ENCODE assay signal across 1 cellular context in genomic region chr14:99549684-99550083, GRCh38.
TF ChIP-seq lines count a peak whose summit lies in the region.

No MANE protein-coding gene starts in this region.

TF ChIP-seq in HepG2, 621 proteins besides CTCF, POLR2A, EP300 and RAD21 (continued from another document and continues in another):
- TF ChIP-seq SIX1 (CRISPR knock-in tag; IDR thresholded peaks at IDR 0.05; ENCODE audit: borderline replicate concordance) (no peak), TEF (CRISPR knock-in tag; IDR thresholded peaks at IDR 0.05) (no peak), TFDP1 (CRISPR knock-in tag; IDR thresholded peaks at IDR 0.05; ENCODE audit: borderline replicate concordance) (no peak), ZNF513 (CRISPR knock-in tag; conservative IDR thresholded peaks at IDR 0.05) (no peak), ZNF850 (CRISPR knock-in tag; conservative IDR thresholded peaks at IDR 0.05) (no peak), ZSCAN30 (CRISPR knock-in tag; IDR thresholded peaks at IDR 0.05) (no peak), PCBP1 (IDR thresholded peaks at IDR 0.05; ENCODE audit: borderline replicate concordance, low read depth, low read length) (no peak), PITX1 (CRISPR knock-in tag; IDR thresholded peaks at IDR 0.05) (no peak), ZKSCAN5 (CRISPR knock-in tag; IDR thresholded peaks at IDR 0.05) (no peak), ZSCAN29 (CRISPR knock-in tag; conservative IDR thresholded peaks at IDR 0.05) (no peak), NR2C2 (CRISPR knock-in tag; IDR thresholded peaks at IDR 0.05; ENCODE audit: borderline replicate concordance) (no peak), HCFC1 (IDR thresholded peaks at IDR 0.05; ENCODE audit: low read depth, low read length) (no peak), SRSF4 (IDR thresholded peaks at IDR 0.05; ENCODE audit: low read depth, low read length, poor library complexity, severe bottlenecking) (no peak), HNRNPH1 (optimal IDR thresholded peaks at IDR 0.05; ENCODE audit: low read depth, low read length) (no peak), ZBTB33 (CRISPR knock-in tag; IDR thresholded peaks at IDR 0.05) (peak; percentile 64; the same call in 1 of the 2 replicates), KDM5A (IDR thresholded peaks at IDR 0.05; ENCODE audit: borderline replicate concordance, low read length) (no peak), GATAD1 (CRISPR knock-in tag; IDR thresholded peaks at IDR 0.05) (no peak), ZBTB49 (CRISPR knock-in tag; IDR thresholded peaks at IDR 0.05; ENCODE audit: borderline replicate concordance) (no peak), MZF1 (CRISPR knock-in tag; IDR thresholded peaks at IDR 0.05; ENCODE audit: borderline replicate concordance) (no peak), MAFF (IDR thresholded peaks at IDR 0.05; ENCODE audit: low read depth, low read length) (no peak), ZNF383 (CRISPR knock-in tag; IDR thresholded peaks at IDR 0.05; ENCODE audit: borderline replicate concordance) (no peak), SRF (IDR thresholded peaks at IDR 0.05; ENCODE audit: low read depth, low read length) (no peak), RARA (CRISPR knock-in tag; IDR thresholded peaks at IDR 0.05) (peak; percentile 44; the same call in 1 of the 2 replicates), ZNF329 (CRISPR knock-in tag; IDR thresholded peaks at IDR 0.05; ENCODE audit: low read depth) (no peak), ZBTB46 (CRISPR knock-in tag; IDR thresholded peaks at IDR 0.05; ENCODE audit: borderline replicate concordance) (no peak), SIX4 (CRISPR knock-in tag; IDR thresholded peaks at IDR 0.05) (no peak), ARID2 (CRISPR knock-in tag; IDR thresholded peaks at IDR 0.05; ENCODE audit: borderline replicate concordance) (no peak), NFE2L1 (CRISPR knock-in tag; IDR thresholded peaks at IDR 0.05; ENCODE audit: borderline replicate concordance) (no peak), RNF2 (conservative IDR thresholded peaks at IDR 0.05; ENCODE audit: low read depth) (no peak), NFE2 (CRISPR knock-in tag; IDR thresholded peaks at IDR 0.05) (no peak), ZBTB7A (CRISPR knock-in tag; IDR thresholded peaks at IDR 0.05) (no peak), RXRB (CRISPR knock-in tag; IDR thresholded peaks at IDR 0.05; ENCODE audit: borderline replicate concordance) (peak; percentile 61; the same call in 1 of the 2 replicates), SNAPC5 (CRISPR knock-in tag; IDR thresholded peaks at IDR 0.05; ENCODE audit: borderline replicate concordance) (no peak), ZNF672 (CRISPR knock-in tag; IDR thresholded peaks at IDR 0.05) (no peak), PATZ1 (CRISPR knock-in tag; IDR thresholded peaks at IDR 0.05) (peak; percentile 54; the same call in 1 of the 2 replicates), SRY (CRISPR knock-in tag; IDR thresholded peaks at IDR 0.05) (no peak), NR3C1 (CRISPR knock-in tag; IDR thresholded peaks at IDR 0.05) (no peak), BHLHE40 (IDR thresholded peaks at IDR 0.05; ENCODE audit: low read length) (no peak), AGO1 (IDR thresholded peaks at IDR 0.05; ENCODE audit: low read depth, low read length, poor library complexity, severe bottlenecking) (no peak), HNRNPLL (IDR thresholded peaks at IDR 0.05; ENCODE audit: low read depth, low read length, poor library complexity, severe bottlenecking) (no peak), ZNF124 (CRISPR knock-in tag; IDR thresholded peaks at IDR 0.05) (no peak), POGZ (CRISPR knock-in tag; IDR thresholded peaks at IDR 0.05) (no peak), RCOR2 (CRISPR knock-in tag; IDR thresholded peaks at IDR 0.05) (peak; percentile 88; the same call in 1 of the 2 replicates), PBX3 (CRISPR knock-in tag; IDR thresholded peaks at IDR 0.05; ENCODE audit: borderline replicate concordance) (no peak), MTA1 (CRISPR knock-in tag; IDR thresholded peaks at IDR 0.05; ENCODE audit: borderline replicate concordance) (no peak), KDM6A (CRISPR knock-in tag; IDR thresholded peaks at IDR 0.05; ENCODE audit: low read depth) (no peak), SYNCRIP (IDR thresholded peaks at IDR 0.05; ENCODE audit: insufficient read depth, low read depth, low read length) (no peak), MXI1 (IDR thresholded peaks at IDR 0.05; ENCODE audit: borderline replicate concordance, low read depth, low read length) (no peak), TAF1 (CRISPR knock-in tag; IDR thresholded peaks at IDR 0.05) (no peak), ZNF17 (CRISPR knock-in tag; IDR thresholded peaks at IDR 0.05) (no peak), PTBP1 (IDR thresholded peaks at IDR 0.05; ENCODE audit: low read depth, low read length, poor library complexity, severe bottlenecking) (no peak), ZNF552 (CRISPR knock-in tag; IDR thresholded peaks at IDR 0.05; ENCODE audit: borderline replicate concordance) (no peak), ZNF496 (CRISPR knock-in tag; IDR thresholded peaks at IDR 0.05; ENCODE audit: insufficient replicate concordance) (no peak), MLLT10 (CRISPR knock-in tag; IDR thresholded peaks at IDR 0.05) (no peak), ZEB1 (IDR thresholded peaks at IDR 0.05; ENCODE audit: insufficient replicate concordance, low read depth) (no peak), ZNF678 (CRISPR knock-in tag; IDR thresholded peaks at IDR 0.05) (no peak), ATF7-NPFF (CRISPR knock-in tag; IDR thresholded peaks at IDR 0.05; ENCODE audit: low read depth) (no peak), ZNF451 (CRISPR knock-in tag; IDR thresholded peaks at IDR 0.05) (no peak), BATF2 (CRISPR knock-in tag; IDR thresholded peaks at IDR 0.05) (no peak), RFX5 (IDR thresholded peaks at IDR 0.05; ENCODE audit: low read depth, low read length) (no peak), ZFP1 (CRISPR knock-in tag; IDR thresholded peaks at IDR 0.05) (no peak), POLR2AphosphoS2 (IDR thresholded peaks at IDR 0.05; ENCODE audit: low read depth, low read length) (no peak), ONECUT2 (CRISPR knock-in tag; IDR thresholded peaks at IDR 0.05) (no peak), ZFY (CRISPR knock-in tag; IDR thresholded peaks at IDR 0.05) (no peak), ZNF510 (CRISPR knock-in tag; IDR thresholded peaks at IDR 0.05; ENCODE audit: low read depth) (no peak)
